ENCODE assay signal across 8 cellular contexts in the genomic region with DNA sequence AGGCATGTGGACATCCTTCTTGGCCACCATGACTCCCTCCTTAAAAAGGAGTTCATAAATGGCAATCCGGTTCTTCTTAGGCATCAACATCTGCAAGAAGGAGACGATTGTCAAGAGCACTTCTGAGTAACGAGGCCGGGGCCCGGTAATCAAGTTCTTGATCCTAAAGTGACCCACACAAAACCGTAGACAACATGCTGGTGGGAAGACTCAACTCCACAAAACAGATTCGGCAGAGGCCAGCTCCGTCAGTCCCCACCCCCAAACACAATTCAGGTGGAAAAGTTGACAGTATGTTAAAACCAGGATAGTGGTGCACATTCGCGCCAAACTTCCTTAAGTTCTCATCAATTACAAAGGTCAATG. TPM values are rescaled to one million over a fixed set of nuclear protein-coding genes. Genes with fewer than 3 reads are reported as not detected.
DNase-seq lines count a peak whose midpoint lies in the region; ATAC-seq and TF ChIP-seq lines count a peak whose summit lies in the region.

No MANE protein-coding gene starts in this region.

- TF ChIP-seq EP300 in ovary (IDR thresholded peaks at IDR 0.05) = no peak

- peaks cover 51% of the 10 kb centered on the region for H3K36me3 Mint-ChIP-seq in endodermal cell (ENCODE audit: low read depth)

- H3K27me3 Mint-ChIP-seq in endodermal cell (ENCODE audit: insufficient read depth) = no peaks in the 10 kb centered on the region

- H3K9me3 ChIP-seq in RWPE2 (ENCODE audit: severe bottlenecking) (no peaks in the 10 kb centered on the region), endodermal cell (ENCODE audit: control insufficient read depth, low read length) (peaks cover 6% of the 10 kb centered on the region), ovary (no peaks in the 10 kb centered on the region)

- H3K9me3 Mint-ChIP-seq in endodermal cell = peaks cover 12% of the 10 kb centered on the region

- WGBS in endodermal cell (ENCODE audit: insufficient coverage in 1 of 2, insufficient read length in 1 of 2), 2 experiments = 8 to 12% methylated on average over 7 to 10 of the region's 10 CpGs
- 1 to 6% (median 1%) methylated on average over 10 of the region's 10 CpGs for WGBS in ovary, 3 donors

- H3K4me3 ChIP-seq in GM06990 (replicated peaks; ENCODE audit: low read depth, low read length) (peak overlapping the region; percentile 76), RWPE2 (ENCODE audit: severe bottlenecking) (peak overlapping the region; percentile 83), endodermal cell (ENCODE audit: low read length) (peak overlapping the region; percentile 100), ovary (peak overlapping the region; percentile 65)

- H3K27ac ChIP-seq in RWPE2 (ENCODE audit: poor library complexity, severe bottlenecking) (peak overlapping the region; percentile 65), endodermal cell (ENCODE audit: low read depth, low read length) (peak overlapping the region; percentile 91), ovary (peak overlapping the region; percentile 31 to 76)

- H3K4me1 Mint-ChIP-seq in endodermal cell = peaks cover 4% of the 10 kb centered on the region

- intact Hi-C loops in ovary (cut with DNase I) = loop anchor here in 1 of 4 donors (10.0 kb wide), 1 partner anchor 190 kb away; no protein-coding TSS in a partner anchor

- no peak for TF ChIP-seq POLR2A in ovary (IDR thresholded peaks at IDR 0.05)

- H3K9ac ChIP-seq in endodermal cell (ENCODE audit: extremely low read depth, low read length, poor library complexity, severe bottlenecking) = peak overlapping the region; percentile 100

- H3K4me3 Mint-ChIP-seq in endodermal cell = peak overlapping the region; percentile 99

- peak overlapping the region; percentile 100 for H3K27ac Mint-ChIP-seq in endodermal cell

- DNase-seq in GM06990 (ENCODE audit: extremely low read depth, insufficient read length) (no peak), RWPE2 (ENCODE audit: low spot score) (no peak), endodermal cell (no peak), ovary (no peak), NCI-H510A (lab: John Stamatoyannopoulos, UW) (no peak), kidney glomerular epithelial cell (lab: John Stamatoyannopoulos, UW) (no peak), pons (ENCODE audit: low spot score) (no peak)

- ATAC-seq in RWPE2 (ENCODE audit: low read depth) = no peak
- ATAC-seq in GM18519 (IDR thresholded peaks at IDR 0.05; ENCODE audit: low FRiP score, unreplicated experiment) = no peak

- H3K36me3 ChIP-seq in GM06990 (ENCODE audit: control insufficient read depth, insufficient read depth, low read length) (peaks cover 15% of the 10 kb centered on the region), RWPE2 (ENCODE audit: low read depth) (peaks cover 51% of the 10 kb centered on the region), endodermal cell (ENCODE audit: control insufficient read depth, insufficient read depth, low read length) (peaks cover 52% of the 10 kb centered on the region), ovary (no peaks in the 10 kb centered on the region)

- H3K27me3 ChIP-seq in GM06990 (replicated peaks; ENCODE audit: control insufficient read depth, insufficient read depth, low read length) = no peaks in the 10 kb centered on the region
- H3K27me3 ChIP-seq in RWPE2 (ENCODE audit: insufficient read depth, poor library complexity, severe bottlenecking) = no peaks in the 10 kb centered on the region
- no peaks in the 10 kb centered on the region for H3K27me3 ChIP-seq in endodermal cell (ENCODE audit: control insufficient read depth, insufficient read depth, low read length, poor library complexity, severe bottlenecking)
- no peaks in the 10 kb centered on the region for H3K27me3 ChIP-seq in ovary

- no peak for TF ChIP-seq CTCF in GM06990 (IDR thresholded peaks at IDR 0.05; ENCODE audit: insufficient read depth, low read length, poor library complexity, severe bottlenecking)
- TF ChIP-seq CTCF in RWPE2 (IDR thresholded peaks at IDR 0.05; ENCODE audit: poor library complexity, severe bottlenecking) = no peak
- no peak for TF ChIP-seq CTCF in endodermal cell (conservative IDR thresholded peaks at IDR 0.05)
- TF ChIP-seq CTCF in ovary (IDR thresholded peaks at IDR 0.05) = no peak

- H3K4me1 ChIP-seq in RWPE2 (ENCODE audit: insufficient read depth, poor library complexity, severe bottlenecking) (peaks cover 3% of the 10 kb centered on the region), endodermal cell (ENCODE audit: control insufficient read depth, insufficient read depth, low read length) (no peaks in the 10 kb centered on the region), ovary (ENCODE audit: insufficient read depth) (peaks cover 3% of the 10 kb centered on the region)

RNA-seq across cellular contexts. Expression of gene RPS10, which starts 0.8 kb away (rescaled TPM):
- 1,000 to 10,000 TPM; 1,892 to 2,030 TPM for total RNA-seq in endodermal cell
- 2,352 TPM for polyA plus RNA-seq in endodermal cell (2013, experiment 1 of 2)
- polyA plus RNA-seq in endodermal cell (2013, experiment 2 of 2) = 2,233 TPM
- over 10,000 TPM in 1 of 7 donors, 1,000 to 10,000 TPM in 6; 2,362 to 10,077 (median 2,497) TPM for total RNA-seq in ovary
- 1,000 to 10,000 TPM; 1,945 to 5,240 TPM for polyA plus RNA-seq in ovary

RNA-seq across cellular contexts. Expression of gene NUDT3, which starts 32.6 kb away (rescaled TPM):
- total RNA-seq in endodermal cell (10 to 100 TPM; 22.8 to 24.7 TPM), ovary (10 to 100 TPM; 23.2 to 60.7 (median 50.9) TPM)
- polyA plus RNA-seq in endodermal cell (2013, experiment 1 of 2) = 26.1 TPM
- 28.7 TPM for polyA plus RNA-seq in endodermal cell (2013, experiment 2 of 2)
- polyA plus RNA-seq in ovary = 10 to 100 TPM; 16.0 to 25.8 TPM

RNA-seq across cellular contexts. Expression of gene PACSIN1, which starts 40.8 kb away (rescaled TPM):
- 1 to 10 TPM; 7.2 to 7.3 TPM for total RNA-seq in endodermal cell
- polyA plus RNA-seq in endodermal cell (2013, experiment 1 of 2) = 2.4 TPM
- polyA plus RNA-seq in endodermal cell (2013, experiment 2 of 2) = 1.7 TPM
- under 1 TPM in 5 of 7 donors, not detected in 2; 0.08 to 0.47 (median 0.35) TPM for total RNA-seq in ovary
- under 1 TPM; 0.45 to 0.55 TPM for polyA plus RNA-seq in ovary

Comparison
In these comparisons a context has a peak if more than half of its experiments do, and no peak if none do; other contexts are left out.
1. RNA of gene PACSIN1, which starts 40.8 kb away (total RNA-seq): 7.2 to 7.3 TPM in endodermal cell; 0.08 to 0.47 TPM in ovary; every median in the first group is over 4 times any median in the second.
2. Peak in every context shown above with its lines, with median percentiles within 50 percentile points of each other: H3K4me3 ChIP-seq and H3K27ac ChIP-seq.